In genomic region chr14:101330416-101331140, GRCh38 we compare ENCODE assay signal across 1 cellular context.
TF ChIP-seq lines count a peak whose summit lies in the region.

No MANE protein-coding gene starts in this region.

TF ChIP-seq in HepG2, 621 proteins besides CTCF, POLR2A, EP300 and RAD21 (continued from another document and continues in another):
- TF ChIP-seq PATZ1 (CRISPR knock-in tag; IDR thresholded peaks at IDR 0.05) (peak; percentile 96), ZNF747 (CRISPR knock-in tag; IDR thresholded peaks at IDR 0.05; ENCODE audit: borderline replicate concordance) (no peak), FOXK2 (IDR thresholded peaks at IDR 0.05) (no peak), ZNF296 (CRISPR knock-in tag; conservative IDR thresholded peaks at IDR 0.05) (no peak), SAP130 (CRISPR knock-in tag; IDR thresholded peaks at IDR 0.05; ENCODE audit: low read depth) (peak; percentile 70), RBFOX2 (IDR thresholded peaks at IDR 0.05; ENCODE audit: low read depth, low read length) (no peak), GZF1 (CRISPR knock-in tag; IDR thresholded peaks at IDR 0.05) (no peak), MAFG (CRISPR knock-in tag; IDR thresholded peaks at IDR 0.05) (no peak), ZNF501 (CRISPR knock-in tag; IDR thresholded peaks at IDR 0.05) (no peak), NFE2 (CRISPR knock-in tag; IDR thresholded peaks at IDR 0.05) (no peak), GTF2F1 (IDR thresholded peaks at IDR 0.05; ENCODE audit: low read length) (no peak), ZNF263 (CRISPR knock-in tag; IDR thresholded peaks at IDR 0.05) (peak; percentile 64; the same call in 1 of the 2 replicates), PHF21A (CRISPR knock-in tag; IDR thresholded peaks at IDR 0.05) (peak; percentile 70), ZBTB7B (CRISPR knock-in tag; IDR thresholded peaks at IDR 0.05) (peak; percentile 72), PPARG (CRISPR knock-in tag; conservative IDR thresholded peaks at IDR 0.05) (peak; percentile 43; the same call in 1 of the 2 replicates), ZNF703 (CRISPR knock-in tag; IDR thresholded peaks at IDR 0.05; ENCODE audit: borderline replicate concordance) (no peak), FOXJ3 (CRISPR knock-in tag; IDR thresholded peaks at IDR 0.05; ENCODE audit: borderline replicate concordance) (peak; percentile 74; the same call in 1 of the 2 replicates), TCF7 (IDR thresholded peaks at IDR 0.05; ENCODE audit: low read depth) (peak; percentile 73), MBD4 (IDR thresholded peaks at IDR 0.05; ENCODE audit: borderline replicate concordance, low read length) (0 out of 2 replicates have a peak, but pooled peaks have one; percentile 38), FOXK1 (CRISPR knock-in tag; IDR thresholded peaks at IDR 0.05; ENCODE audit: borderline replicate concordance, low read depth) (peak; percentile 91; the same call in 1 of the 2 replicates), ZNF792 (CRISPR knock-in tag; IDR thresholded peaks at IDR 0.05) (no peak), ZNF382 (CRISPR knock-in tag; IDR thresholded peaks at IDR 0.05; ENCODE audit: borderline replicate concordance) (no peak), ZNF10 (CRISPR knock-in tag; IDR thresholded peaks at IDR 0.05; ENCODE audit: borderline replicate concordance, low read depth) (no peak), MIER2 (CRISPR knock-in tag; IDR thresholded peaks at IDR 0.05) (0 out of 2 replicates have a peak, but pooled peaks have one; percentile 14), ZNF616 (CRISPR knock-in tag; IDR thresholded peaks at IDR 0.05; ENCODE audit: low read depth) (no peak), ARNT2 (CRISPR knock-in tag; IDR thresholded peaks at IDR 0.05; ENCODE audit: low read depth) (no peak), ZHX2 (IDR thresholded peaks at IDR 0.05; ENCODE audit: low read depth) (no peak), ZHX2 (CRISPR knock-in tag; IDR thresholded peaks at IDR 0.05; ENCODE audit: borderline replicate concordance) (no peak), ZNF788 (CRISPR knock-in tag; IDR thresholded peaks at IDR 0.05; ENCODE audit: borderline replicate concordance) (no peak), MBNL3 (CRISPR knock-in tag; conservative IDR thresholded peaks at IDR 0.05) (no peak), DMTF1 (CRISPR knock-in tag; IDR thresholded peaks at IDR 0.05) (no peak), ZNF572 (CRISPR knock-in tag; IDR thresholded peaks at IDR 0.05) (no peak), ZNF749 (CRISPR knock-in tag; IDR thresholded peaks at IDR 0.05; ENCODE audit: borderline replicate concordance) (no peak), FOXP1 (IDR thresholded peaks at IDR 0.05) (no peak), FOXP1 (CRISPR knock-in tag; IDR thresholded peaks at IDR 0.05) (peak; percentile 84), PRPF4 (IDR thresholded peaks at IDR 0.05; ENCODE audit: low read depth, low read length, poor library complexity, severe bottlenecking) (no peak), ZNF335 (CRISPR knock-in tag; IDR thresholded peaks at IDR 0.05) (no peak; the same call in 1 of the 2 replicates), YY1 (IDR thresholded peaks at IDR 0.05; ENCODE audit: insufficient read depth, insufficient replicate concordance, low read depth, low read length) (no peak), GABPA (IDR thresholded peaks at IDR 0.05; ENCODE audit: low read depth, low read length) (no peak), GABPA (CRISPR knock-in tag; IDR thresholded peaks at IDR 0.05; ENCODE audit: low read depth) (peak; percentile 33; the same call in 1 of the 2 replicates), ZNF124 (CRISPR knock-in tag; IDR thresholded peaks at IDR 0.05) (no peak), ZBTB21 (CRISPR knock-in tag; IDR thresholded peaks at IDR 0.05) (no peak), ZNF160 (CRISPR knock-in tag; IDR thresholded peaks at IDR 0.05) (no peak), THAP7 (CRISPR knock-in tag; IDR thresholded peaks at IDR 0.05) (no peak), ZNF800 (CRISPR knock-in tag; IDR thresholded peaks at IDR 0.05) (peak; percentile 59; the same call in 1 of the 2 replicates), POLR2AphosphoS5 (IDR thresholded peaks at IDR 0.05; ENCODE audit: low read depth, low read length) (no peak), ZFAT (CRISPR knock-in tag; conservative IDR thresholded peaks at IDR 0.05) (no peak), ZNF282 (IDR thresholded peaks at IDR 0.05; ENCODE audit: partially characterized antibody) (no peak), SAFB2 (CRISPR knock-in tag; IDR thresholded peaks at IDR 0.05; ENCODE audit: borderline replicate concordance, low read depth) (no peak), AFF4 (CRISPR knock-in tag; IDR thresholded peaks at IDR 0.05) (no peak), GRHL1 (CRISPR knock-in tag; conservative IDR thresholded peaks at IDR 0.05) (no peak), ZNF580 (CRISPR knock-in tag; IDR thresholded peaks at IDR 0.05; ENCODE audit: borderline replicate concordance, low read depth) (no peak)
